17 cellular contexts compared by ENCODE assay signal in the genomic region with DNA sequence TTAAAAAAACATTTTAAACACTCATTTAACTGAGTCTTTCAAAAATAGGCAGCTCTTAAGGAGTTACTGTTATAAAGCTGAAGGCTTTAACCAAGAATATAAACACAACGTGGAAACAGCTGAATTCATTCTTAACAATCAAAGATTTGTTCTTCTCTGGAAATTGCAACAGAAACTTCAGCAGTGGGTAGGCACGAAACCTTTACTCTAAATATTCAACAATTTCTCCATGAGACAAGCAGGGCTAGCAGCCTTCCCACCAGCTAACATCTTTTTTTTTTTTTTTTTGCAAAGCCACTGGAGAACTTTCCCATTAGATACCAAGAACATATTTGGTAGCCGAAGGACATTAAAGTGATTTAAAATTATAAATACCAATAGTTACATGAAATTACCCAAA.
A peak's percentile ranks its signal among the peaks of the same experiment; 100 is the strongest.
DNase-seq lines count a peak whose midpoint lies in the region; ATAC-seq and TF ChIP-seq lines count a peak whose summit lies in the region.
"Had no signal": no experiment of that assay in that cellular context is flagged by ENCODE, and none has a peak within 500 bp of the region (broad histone marks: within the 10 kb centered on the region; RNA-seq: fewer than 3 reads in every experiment).

No MANE protein-coding gene starts in this region.

- no peaks in the 10 kb centered on the region for H3K36me3 ChIP-seq in tibial nerve
- H3K36me3 ChIP-seq: prostate gland, thyroid gland had no signal

- no peak for ATAC-seq in HG02885 (IDR thresholded peaks at IDR 0.05; ENCODE audit: poor library complexity, unreplicated experiment)
- ATAC-seq: foreskin keratinocyte had no signal

- TF ChIP-seq EP300 in tibial nerve (IDR thresholded peaks at IDR 0.05), result peak; percentile 59 to 80

- WGBS in tibial nerve, 2 donors, result 20 to 27% methylated on average over 3 of the region's 3 CpGs

- peak overlapping the region; percentile 73 to 94 (median 86) for H3K27ac ChIP-seq in tibial nerve
- H3K27ac ChIP-seq: foreskin keratinocyte, prostate gland, thyroid gland, VCaP had no signal

- no peaks in the 10 kb centered on the region for H3K36me3 Mint-ChIP-seq in mesothelial cell of epicardium
- H3K36me3 Mint-ChIP-seq: immature natural killer cell had no signal

- peaks cover 0 to 85% (median 35%) of the 10 kb centered on the region in 4 donors for H3K4me1 ChIP-seq in tibial nerve
- H3K4me1 ChIP-seq: prostate gland had no signal

- TF ChIP-seq CTCF in mesothelial cell of epicardium (IDR thresholded peaks at IDR 0.05; ENCODE audit: unreplicated experiment) (no peak), tibial nerve (IDR thresholded peaks at IDR 0.05) (no peak)

- H3K27me3 ChIP-seq in tibial nerve, result no peaks in the 10 kb centered on the region
- H3K27me3 ChIP-seq: foreskin keratinocyte, thyroid gland had no signal

- no peaks in the 10 kb centered on the region for H3K27me3 Mint-ChIP-seq in mesothelial cell of epicardium (ENCODE audit: low read depth)

- H3K9me3 Mint-ChIP-seq in mesothelial cell of epicardium, result no peaks in the 10 kb centered on the region
- H3K9me3 Mint-ChIP-seq: immature natural killer cell had no signal

- peak overlapping the region in 1 of 4 donors; percentile 5 for H3K4me3 ChIP-seq in tibial nerve
- H3K4me3 ChIP-seq: prostate gland, thyroid gland had no signal

- peaks cover 43% of the 10 kb centered on the region for H3K4me1 Mint-ChIP-seq in mesothelial cell of epicardium
- H3K4me1 Mint-ChIP-seq: immature natural killer cell had no signal

- no peaks in the 10 kb centered on the region for H3K9me3 ChIP-seq in tibial nerve
- H3K9me3 ChIP-seq: prostate gland, thyroid gland had no signal

- no peak for TF ChIP-seq POLR2A in tibial nerve (IDR thresholded peaks at IDR 0.05)

- no peak overlapping the region for H3K4me3 Mint-ChIP-seq in mesothelial cell of epicardium
- H3K4me3 Mint-ChIP-seq: immature natural killer cell had no signal

- peak overlapping the region; percentile 26 for H3K27ac Mint-ChIP-seq in mesothelial cell of epicardium
- H3K27ac Mint-ChIP-seq: immature natural killer cell had no signal

- peak; percentile 14 for DNase-seq in RPMI7951 (ENCODE audit: low read depth)
- peak; percentile 89 for DNase-seq in fibroblast of peridontal ligament (ENCODE audit: extremely low read depth)
- no peak for DNase-seq in mesothelial cell of epicardium (ENCODE audit: low spot score in 2 of 2, unreplicated experiment in 2 of 2)
- DNase-seq in tibial nerve (ENCODE audit: low spot score in 2 of 2), result no peak
- no peak for DNase-seq in activated effector memory CD4-positive, alpha-beta T cell treated with anti-CD3 and anti-CD28 coated beads, Interleukin-2, amount 50 U/mL, for 16 hours
- no peak for DNase-seq in activated naive CD4-positive, alpha-beta T cell (lab: John Stamatoyannopoulos, UW)
- DNase-seq: activated gamma-delta T cell, DMS153, foreskin keratinocyte, immature natural killer cell, NCI-H2081, NCI-H69, SW 1271, thyroid gland had no signal

Comparison
In these comparisons a context has a peak if more than half of its experiments do, and no peak if none do; other contexts are left out.
1. DNase-seq: peak in RPMI7951 (single experiment) and fibroblast of peridontal ligament (single experiment); none in mesothelial cell of epicardium (0 of 2), tibial nerve (0 of 2), activated effector memory CD4-positive, alpha-beta T cell treated with anti-CD3 and anti-CD28 coated beads, Interleukin-2, amount 50 U/mL, for 16 hours (single experiment) and activated naive CD4-positive, alpha-beta T cell (0 of 4).